Comparison of ENCODE assay signal across 1 cellular context in genomic region chr7:116710764-116711452, GRCh38.
TF ChIP-seq lines count a peak whose summit lies in the region.

No MANE protein-coding gene starts in this region.

TF ChIP-seq in H1, 55 proteins besides CTCF, POLR2A, EP300 and RAD21 (continued from another document):
- TF ChIP-seq CHD7 (IDR thresholded peaks at IDR 0.05; ENCODE audit: insufficient replicate concordance, low read length) (no peak), CEBPB (IDR thresholded peaks at IDR 0.05; ENCODE audit: low read depth, low read length) (no peak), SP4 (IDR thresholded peaks at IDR 0.05; ENCODE audit: low read length) (no peak), BACH1 (IDR thresholded peaks at IDR 0.05; ENCODE audit: low read length) (no peak), GTF2F1 (IDR thresholded peaks at IDR 0.05; ENCODE audit: borderline replicate concordance, low read depth, low read length) (no peak), RNF2 (IDR thresholded peaks at IDR 0.05; ENCODE audit: borderline replicate concordance, low read depth, low read length, missing control alignments, poor library complexity, severe bottlenecking) (no peak), CHD1 (IDR thresholded peaks at IDR 0.05; ENCODE audit: low read depth, low read length) (no peak), SUZ12 (IDR thresholded peaks at IDR 0.05; ENCODE audit: low read length) (no peak), TEAD4 (IDR thresholded peaks at IDR 0.05; ENCODE audit: low read depth, low read length) (no peak)
